12 cellular contexts compared by ENCODE assay signal in the genomic region with DNA sequence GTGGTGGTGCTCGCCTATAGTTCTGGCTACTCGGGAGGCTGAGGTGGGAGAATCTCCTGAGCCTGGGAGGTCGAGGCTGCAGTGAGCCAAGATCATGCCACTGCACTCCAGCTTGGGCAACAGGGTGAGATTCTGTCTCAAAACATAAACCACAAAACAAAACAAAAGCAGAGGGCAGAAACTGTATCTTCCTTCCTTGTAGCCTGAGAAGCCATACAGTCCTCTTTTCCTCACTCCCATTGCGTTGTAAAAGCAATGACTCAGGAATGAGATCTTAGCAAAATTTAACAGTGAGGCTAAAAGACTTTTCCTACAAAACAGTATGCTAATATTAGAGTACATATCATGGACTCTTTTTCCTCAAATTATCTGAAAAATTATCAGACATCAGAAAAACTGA.
"Had no signal": no experiment of that assay in that cellular context is flagged by ENCODE, and none has a peak within 500 bp of the region (broad histone marks: within the 10 kb centered on the region; RNA-seq: fewer than 3 reads in every experiment).

No MANE protein-coding gene starts in this region.

- H3K27me3 ChIP-seq: heart left ventricle, right atrium auricular region, sigmoid colon, stomach, transverse colon had no signal

- H3K4me1 ChIP-seq: heart left ventricle, right atrium auricular region, stomach, transverse colon had no signal

- H3K27ac ChIP-seq: heart left ventricle, right atrium auricular region, sigmoid colon, stomach, thoracic aorta, transverse colon had no signal

- H3K9me3 ChIP-seq: heart left ventricle, right atrium auricular region, sigmoid colon, stomach, thoracic aorta, transverse colon had no signal

- H3K36me3 ChIP-seq: heart left ventricle, right atrium auricular region, sigmoid colon, stomach, thoracic aorta, transverse colon had no signal

- H3K4me3 ChIP-seq: heart left ventricle, right atrium auricular region, sigmoid colon, stomach, thoracic aorta, transverse colon had no signal

- DNase-seq: effector memory CD4-positive, alpha-beta T cell; heart left ventricle; hippocampal formation; naive B cell; sigmoid colon; small intestine; stimulated activated CD4-positive, alpha-beta T cell treated with anti-CD3 and anti-CD28 coated beads, Interleukin-12 subunit alpha, Interleukin-12 subunit beta, amount 100 ng/mL, for 4 hours; stimulated activated naive CD4-positive, alpha-beta T cell; stomach; transverse colon had no signal
